Comparison of ENCODE assay signal across 1 cellular context in the genomic region with DNA sequence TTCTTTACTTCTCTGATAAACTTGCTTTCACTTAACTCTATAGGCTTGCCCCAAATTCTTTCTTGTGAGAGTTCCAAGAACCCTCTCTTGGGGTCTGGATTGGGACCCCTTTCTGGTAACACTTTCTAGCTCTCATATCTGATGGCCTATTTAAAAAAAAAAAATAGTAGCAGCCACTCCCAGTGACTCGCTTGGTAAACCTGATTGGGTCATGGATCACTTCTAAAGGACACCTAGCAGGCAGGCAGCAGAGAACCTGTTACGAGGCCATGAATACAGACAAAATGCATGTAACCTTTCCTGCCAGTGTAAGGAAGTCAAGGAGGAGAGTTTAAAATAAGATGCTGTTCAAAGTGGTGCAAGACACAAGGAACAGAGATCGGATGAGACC.
TF ChIP-seq lines count a peak whose summit lies in the region.

No MANE protein-coding gene starts in this region.

TF ChIP-seq in K562, 482 proteins besides CTCF, POLR2A, EP300 and RAD21 (continued from another document):
- TF ChIP-seq, protein P1, sequence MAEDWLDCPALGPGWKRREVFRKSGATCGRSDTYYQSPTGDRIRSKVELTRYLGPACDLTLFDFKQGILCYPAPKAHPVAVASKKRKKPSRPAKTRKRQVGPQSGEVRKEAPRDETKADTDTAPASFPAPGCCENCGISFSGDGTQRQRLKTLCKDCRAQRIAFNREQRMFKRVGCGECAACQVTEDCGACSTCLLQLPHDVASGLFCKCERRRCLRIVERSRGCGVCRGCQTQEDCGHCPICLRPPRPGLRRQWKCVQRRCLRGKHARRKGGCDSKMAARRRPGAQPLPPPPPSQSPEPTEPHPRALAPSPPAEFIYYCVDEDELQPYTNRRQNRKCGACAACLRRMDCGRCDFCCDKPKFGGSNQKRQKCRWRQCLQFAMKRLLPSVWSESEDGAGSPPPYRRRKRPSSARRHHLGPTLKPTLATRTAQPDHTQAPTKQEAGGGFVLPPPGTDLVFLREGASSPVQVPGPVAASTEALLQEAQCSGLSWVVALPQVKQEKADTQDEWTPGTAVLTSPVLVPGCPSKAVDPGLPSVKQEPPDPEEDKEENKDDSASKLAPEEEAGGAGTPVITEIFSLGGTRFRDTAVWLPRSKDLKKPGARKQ (CRISPR knock-in tag; IDR thresholded peaks at IDR 0.05) = 0 out of 2 replicates have a peak, but pooled peaks have one; percentile 29
- TF ChIP-seq RFX7 (CRISPR knock-in tag; IDR thresholded peaks at IDR 0.05) = no peak
- peak; percentile 1; the same call in 1 of the 2 replicates for TF ChIP-seq EGR1 (conservative IDR thresholded peaks at IDR 0.05)
- TF ChIP-seq RBFOX2 (IDR thresholded peaks at IDR 0.05; ENCODE audit: low read depth, low read length) = 0 out of 2 replicates have a peak, but pooled peaks have one; percentile 4
- no peak for TF ChIP-seq RFX5 (IDR thresholded peaks at IDR 0.05; ENCODE audit: low read depth, low read length)
- peak; percentile 76 for TF ChIP-seq ZNF384 (IDR thresholded peaks at IDR 0.05; ENCODE audit: low read depth, low read length)
- no peak for TF ChIP-seq SAFB2 (IDR thresholded peaks at IDR 0.05; ENCODE audit: borderline replicate concordance, low read depth, low read length, severe bottlenecking)
- TF ChIP-seq, protein P2, sequence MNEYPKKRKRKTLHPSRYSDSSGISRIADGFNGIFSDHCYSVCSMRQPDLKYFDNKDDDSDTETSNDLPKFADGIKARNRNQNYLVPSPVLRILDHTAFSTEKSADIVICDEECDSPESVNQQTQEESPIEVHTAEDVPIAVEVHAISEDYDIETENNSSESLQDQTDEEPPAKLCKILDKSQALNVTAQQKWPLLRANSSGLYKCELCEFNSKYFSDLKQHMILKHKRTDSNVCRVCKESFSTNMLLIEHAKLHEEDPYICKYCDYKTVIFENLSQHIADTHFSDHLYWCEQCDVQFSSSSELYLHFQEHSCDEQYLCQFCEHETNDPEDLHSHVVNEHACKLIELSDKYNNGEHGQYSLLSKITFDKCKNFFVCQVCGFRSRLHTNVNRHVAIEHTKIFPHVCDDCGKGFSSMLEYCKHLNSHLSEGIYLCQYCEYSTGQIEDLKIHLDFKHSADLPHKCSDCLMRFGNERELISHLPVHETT (CRISPR knock-in tag; conservative IDR thresholded peaks at IDR 0.05 in 1 of 2, IDR thresholded peaks at IDR 0.05 in 1 of 2) = no peak
- TF ChIP-seq, protein P3, sequence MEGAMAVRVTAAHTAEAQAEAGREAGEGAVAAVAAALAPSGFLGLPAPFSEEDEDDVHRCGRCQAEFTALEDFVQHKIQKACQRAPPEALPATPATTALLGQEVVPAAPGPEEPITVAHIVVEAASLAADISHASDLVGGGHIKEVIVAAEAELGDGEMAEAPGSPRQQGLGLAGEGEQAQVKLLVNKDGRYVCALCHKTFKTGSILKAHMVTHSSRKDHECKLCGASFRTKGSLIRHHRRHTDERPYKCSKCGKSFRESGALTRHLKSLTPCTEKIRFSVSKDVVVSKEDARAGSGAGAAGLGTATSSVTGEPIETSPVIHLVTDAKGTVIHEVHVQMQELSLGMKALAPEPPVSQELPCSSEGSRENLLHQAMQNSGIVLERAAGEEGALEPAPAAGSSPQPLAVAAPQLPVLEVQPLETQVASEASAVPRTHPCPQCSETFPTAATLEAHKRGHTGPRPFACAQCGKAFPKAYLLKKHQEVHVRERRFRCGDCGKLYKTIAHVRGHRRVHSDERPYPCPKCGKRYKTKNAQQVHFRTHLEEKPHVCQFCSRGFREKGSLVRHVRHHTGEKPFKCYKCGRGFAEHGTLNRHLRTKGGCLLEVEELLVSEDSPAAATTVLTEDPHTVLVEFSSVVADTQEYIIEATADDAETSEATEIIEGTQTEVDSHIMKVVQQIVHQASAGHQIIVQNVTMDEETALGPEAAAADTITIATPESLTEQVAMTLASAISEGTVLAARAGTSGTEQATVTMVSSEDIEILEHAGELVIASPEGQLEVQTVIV (CRISPR knock-in tag; IDR thresholded peaks at IDR 0.05; ENCODE audit: borderline replicate concordance) = no peak
- TF ChIP-seq MED1 (CRISPR knock-in tag; IDR thresholded peaks at IDR 0.05; ENCODE audit: borderline replicate concordance) = no peak
- no peak for TF ChIP-seq SMARCC2 (IDR thresholded peaks at IDR 0.05; ENCODE audit: low read depth)
- no peak for TF ChIP-seq RCOR1 (IDR thresholded peaks at IDR 0.05; ENCODE audit: borderline replicate concordance in 1 of 2, low read depth in 2 of 2, low read length in 2 of 2)
- no peak for TF ChIP-seq POLR3A (IDR thresholded peaks at IDR 0.05; ENCODE audit: borderline replicate concordance, extremely low read depth, insufficient read depth, insufficient read length)
- TF ChIP-seq CEBPB (tag; IDR thresholded peaks at IDR 0.05) = no peak
- TF ChIP-seq, protein P4, sequence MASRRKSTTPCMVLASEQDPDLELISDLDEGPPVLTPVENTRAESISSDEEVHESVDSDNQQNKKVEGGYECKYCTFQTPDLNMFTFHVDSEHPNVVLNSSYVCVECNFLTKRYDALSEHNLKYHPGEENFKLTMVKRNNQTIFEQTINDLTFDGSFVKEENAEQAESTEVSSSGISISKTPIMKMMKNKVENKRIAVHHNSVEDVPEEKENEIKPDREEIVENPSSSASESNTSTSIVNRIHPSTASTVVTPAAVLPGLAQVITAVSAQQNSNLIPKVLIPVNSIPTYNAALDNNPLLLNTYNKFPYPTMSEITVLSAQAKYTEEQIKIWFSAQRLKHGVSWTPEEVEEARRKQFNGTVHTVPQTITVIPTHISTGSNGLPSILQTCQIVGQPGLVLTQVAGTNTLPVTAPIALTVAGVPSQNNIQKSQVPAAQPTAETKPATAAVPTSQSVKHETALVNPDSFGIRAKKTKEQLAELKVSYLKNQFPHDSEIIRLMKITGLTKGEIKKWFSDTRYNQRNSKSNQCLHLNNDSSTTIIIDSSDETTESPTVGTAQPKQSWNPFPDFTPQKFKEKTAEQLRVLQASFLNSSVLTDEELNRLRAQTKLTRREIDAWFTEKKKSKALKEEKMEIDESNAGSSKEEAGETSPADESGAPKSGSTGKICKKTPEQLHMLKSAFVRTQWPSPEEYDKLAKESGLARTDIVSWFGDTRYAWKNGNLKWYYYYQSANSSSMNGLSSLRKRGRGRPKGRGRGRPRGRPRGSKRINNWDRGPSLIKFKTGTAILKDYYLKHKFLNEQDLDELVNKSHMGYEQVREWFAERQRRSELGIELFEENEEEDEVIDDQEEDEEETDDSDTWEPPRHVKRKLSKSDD (conservative IDR thresholded peaks at IDR 0.05; ENCODE audit: low read length) = no peak
- TF ChIP-seq, protein P5, sequence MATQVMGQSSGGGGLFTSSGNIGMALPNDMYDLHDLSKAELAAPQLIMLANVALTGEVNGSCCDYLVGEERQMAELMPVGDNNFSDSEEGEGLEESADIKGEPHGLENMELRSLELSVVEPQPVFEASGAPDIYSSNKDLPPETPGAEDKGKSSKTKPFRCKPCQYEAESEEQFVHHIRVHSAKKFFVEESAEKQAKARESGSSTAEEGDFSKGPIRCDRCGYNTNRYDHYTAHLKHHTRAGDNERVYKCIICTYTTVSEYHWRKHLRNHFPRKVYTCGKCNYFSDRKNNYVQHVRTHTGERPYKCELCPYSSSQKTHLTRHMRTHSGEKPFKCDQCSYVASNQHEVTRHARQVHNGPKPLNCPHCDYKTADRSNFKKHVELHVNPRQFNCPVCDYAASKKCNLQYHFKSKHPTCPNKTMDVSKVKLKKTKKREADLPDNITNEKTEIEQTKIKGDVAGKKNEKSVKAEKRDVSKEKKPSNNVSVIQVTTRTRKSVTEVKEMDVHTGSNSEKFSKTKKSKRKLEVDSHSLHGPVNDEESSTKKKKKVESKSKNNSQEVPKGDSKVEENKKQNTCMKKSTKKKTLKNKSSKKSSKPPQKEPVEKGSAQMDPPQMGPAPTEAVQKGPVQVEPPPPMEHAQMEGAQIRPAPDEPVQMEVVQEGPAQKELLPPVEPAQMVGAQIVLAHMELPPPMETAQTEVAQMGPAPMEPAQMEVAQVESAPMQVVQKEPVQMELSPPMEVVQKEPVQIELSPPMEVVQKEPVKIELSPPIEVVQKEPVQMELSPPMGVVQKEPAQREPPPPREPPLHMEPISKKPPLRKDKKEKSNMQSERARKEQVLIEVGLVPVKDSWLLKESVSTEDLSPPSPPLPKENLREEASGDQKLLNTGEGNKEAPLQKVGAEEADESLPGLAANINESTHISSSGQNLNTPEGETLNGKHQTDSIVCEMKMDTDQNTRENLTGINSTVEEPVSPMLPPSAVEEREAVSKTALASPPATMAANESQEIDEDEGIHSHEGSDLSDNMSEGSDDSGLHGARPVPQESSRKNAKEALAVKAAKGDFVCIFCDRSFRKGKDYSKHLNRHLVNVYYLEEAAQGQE (CRISPR knock-in tag; IDR thresholded peaks at IDR 0.05; ENCODE audit: low read depth) = no peak
- TF ChIP-seq, protein P6, sequence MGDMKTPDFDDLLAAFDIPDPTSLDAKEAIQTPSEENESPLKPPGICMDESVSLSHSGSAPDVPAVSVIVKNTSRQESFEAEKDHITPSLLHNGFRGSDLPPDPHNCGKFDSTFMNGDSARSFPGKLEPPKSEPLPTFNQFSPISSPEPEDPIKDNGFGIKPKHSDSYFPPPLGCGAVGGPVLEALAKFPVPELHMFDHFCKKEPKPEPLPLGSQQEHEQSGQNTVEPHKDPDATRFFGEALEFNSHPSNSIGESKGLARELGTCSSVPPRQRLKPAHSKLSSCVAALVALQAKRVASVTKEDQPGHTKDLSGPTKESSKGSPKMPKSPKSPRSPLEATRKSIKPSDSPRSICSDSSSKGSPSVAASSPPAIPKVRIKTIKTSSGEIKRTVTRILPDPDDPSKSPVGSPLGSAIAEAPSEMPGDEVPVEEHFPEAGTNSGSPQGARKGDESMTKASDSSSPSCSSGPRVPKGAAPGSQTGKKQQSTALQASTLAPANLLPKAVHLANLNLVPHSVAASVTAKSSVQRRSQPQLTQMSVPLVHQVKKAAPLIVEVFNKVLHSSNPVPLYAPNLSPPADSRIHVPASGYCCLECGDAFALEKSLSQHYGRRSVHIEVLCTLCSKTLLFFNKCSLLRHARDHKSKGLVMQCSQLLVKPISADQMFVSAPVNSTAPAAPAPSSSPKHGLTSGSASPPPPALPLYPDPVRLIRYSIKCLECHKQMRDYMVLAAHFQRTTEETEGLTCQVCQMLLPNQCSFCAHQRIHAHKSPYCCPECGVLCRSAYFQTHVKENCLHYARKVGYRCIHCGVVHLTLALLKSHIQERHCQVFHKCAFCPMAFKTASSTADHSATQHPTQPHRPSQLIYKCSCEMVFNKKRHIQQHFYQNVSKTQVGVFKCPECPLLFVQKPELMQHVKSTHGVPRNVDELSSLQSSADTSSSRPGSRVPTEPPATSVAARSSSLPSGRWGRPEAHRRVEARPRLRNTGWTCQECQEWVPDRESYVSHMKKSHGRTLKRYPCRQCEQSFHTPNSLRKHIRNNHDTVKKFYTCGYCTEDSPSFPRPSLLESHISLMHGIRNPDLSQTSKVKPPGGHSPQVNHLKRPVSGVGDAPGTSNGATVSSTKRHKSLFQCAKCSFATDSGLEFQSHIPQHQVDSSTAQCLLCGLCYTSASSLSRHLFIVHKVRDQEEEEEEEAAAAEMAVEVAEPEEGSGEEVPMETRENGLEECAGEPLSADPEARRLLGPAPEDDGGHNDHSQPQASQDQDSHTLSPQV (IDR thresholded peaks at IDR 0.05) = no peak
